Comparison of ENCODE assay signal across 8 cellular contexts in the genomic region with DNA sequence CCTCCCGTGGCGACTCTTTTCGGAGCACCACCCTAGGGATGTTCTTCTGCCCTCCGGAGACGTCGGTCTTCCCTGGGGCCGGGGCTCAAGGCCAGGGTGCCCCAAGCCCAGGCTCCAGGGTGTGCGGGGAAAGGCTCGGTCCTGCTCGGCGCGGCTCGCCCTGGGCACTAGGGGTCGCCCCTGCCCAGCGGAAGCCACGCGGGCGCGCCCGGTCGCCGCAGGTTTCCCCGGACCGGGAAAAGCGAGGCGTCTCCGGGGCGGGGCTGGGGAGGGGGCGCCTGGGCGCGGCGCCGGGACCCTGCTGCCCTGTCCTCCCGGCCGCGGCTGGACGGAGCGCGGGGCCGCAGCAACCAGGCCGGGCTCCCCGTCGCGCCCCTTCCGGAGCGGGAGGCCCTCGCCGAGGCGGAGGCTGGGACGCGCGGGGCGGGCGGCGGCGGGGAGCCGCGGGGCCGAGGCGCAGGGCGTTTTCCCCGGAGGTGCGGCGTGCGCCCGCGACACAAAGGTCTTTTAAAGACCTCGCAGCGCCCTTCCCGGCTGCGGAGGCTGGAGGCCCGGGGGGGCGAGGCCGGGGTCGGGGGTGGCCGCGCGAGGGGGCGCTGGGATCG.
DNase-seq lines count a peak whose midpoint lies in the region; ATAC-seq and TF ChIP-seq lines count a peak whose summit lies in the region.

No MANE protein-coding gene starts in this region.

- DNase-seq in AG08396 (ENCODE audit: low spot score), result peak; percentile 86
- peak; percentile 36 for DNase-seq in NCI-H82 treated with DMSO at 0.1 percent for 48 hours (lab: John Stamatoyannopoulos, UW; ENCODE audit: unreplicated experiment)
- peak; percentile 43 to 53 (median 52) for DNase-seq in activated CD8-positive, alpha-beta memory T cell treated with anti-CD3 and anti-CD28 coated beads for 48 hours (ENCODE audit: low read depth in 2 of 3, low spot score in 2 of 3)
- DNase-seq in epithelial cell of esophagus (ENCODE audit: low read depth), result peak; percentile 76
- peak; percentile 60 for DNase-seq in stimulated activated CD8-positive, alpha-beta memory T cell treated with anti-CD3 and anti-CD28 coated beads, Interleukin-2, amount 100 ng/mL, for 48 hours (ENCODE audit: low read depth in 2 of 2)

- H3K4me3 ChIP-seq in epithelial cell of esophagus (ENCODE audit: low read length) (peak overlapping the region; percentile 50), mononuclear cell (ENCODE audit: low read length) (peak overlapping the region; percentile 36)

- ATAC-seq in GM19025 (IDR thresholded peaks at IDR 0.05; ENCODE audit: low read depth, unreplicated experiment) (peak; percentile 83), HG03342 (IDR thresholded peaks at IDR 0.05; ENCODE audit: unreplicated experiment) (peak; percentile 86)

- peaks cover 9% of the 10 kb centered on the region for H3K27me3 ChIP-seq in mononuclear cell (ENCODE audit: insufficient read depth, low read length)

- H3K4me1 ChIP-seq in mononuclear cell (ENCODE audit: insufficient read depth, low read length), result peaks cover 15% of the 10 kb centered on the region

- TF ChIP-seq CTCF in epithelial cell of esophagus (IDR thresholded peaks at IDR 0.05; ENCODE audit: insufficient read depth, low read depth, low read length, missing control alignments), result peak; percentile 52

- no peaks in the 10 kb centered on the region for H3K9me3 ChIP-seq in mononuclear cell (ENCODE audit: low read depth, low read length)

Comparison
In these comparisons a context has a peak if more than half of its experiments do, and no peak if none do; other contexts are left out.
1. Peak in every context shown above with its lines: DNase-seq, ATAC-seq and H3K4me3 ChIP-seq.
2. DNase-seq: peak in every context shown above with its lines; median percentile 86 in AG08396; 76 in epithelial cell of esophagus; 60 in stimulated activated CD8-positive, alpha-beta memory T cell treated with anti-CD3 and anti-CD28 coated beads, Interleukin-2, amount 100 ng/mL, for 48 hours; 52 in activated CD8-positive, alpha-beta memory T cell treated with anti-CD3 and anti-CD28 coated beads for 48 hours; 36 in NCI-H82 treated with DMSO at 0.1 percent for 48 hours.